In the genomic region with DNA sequence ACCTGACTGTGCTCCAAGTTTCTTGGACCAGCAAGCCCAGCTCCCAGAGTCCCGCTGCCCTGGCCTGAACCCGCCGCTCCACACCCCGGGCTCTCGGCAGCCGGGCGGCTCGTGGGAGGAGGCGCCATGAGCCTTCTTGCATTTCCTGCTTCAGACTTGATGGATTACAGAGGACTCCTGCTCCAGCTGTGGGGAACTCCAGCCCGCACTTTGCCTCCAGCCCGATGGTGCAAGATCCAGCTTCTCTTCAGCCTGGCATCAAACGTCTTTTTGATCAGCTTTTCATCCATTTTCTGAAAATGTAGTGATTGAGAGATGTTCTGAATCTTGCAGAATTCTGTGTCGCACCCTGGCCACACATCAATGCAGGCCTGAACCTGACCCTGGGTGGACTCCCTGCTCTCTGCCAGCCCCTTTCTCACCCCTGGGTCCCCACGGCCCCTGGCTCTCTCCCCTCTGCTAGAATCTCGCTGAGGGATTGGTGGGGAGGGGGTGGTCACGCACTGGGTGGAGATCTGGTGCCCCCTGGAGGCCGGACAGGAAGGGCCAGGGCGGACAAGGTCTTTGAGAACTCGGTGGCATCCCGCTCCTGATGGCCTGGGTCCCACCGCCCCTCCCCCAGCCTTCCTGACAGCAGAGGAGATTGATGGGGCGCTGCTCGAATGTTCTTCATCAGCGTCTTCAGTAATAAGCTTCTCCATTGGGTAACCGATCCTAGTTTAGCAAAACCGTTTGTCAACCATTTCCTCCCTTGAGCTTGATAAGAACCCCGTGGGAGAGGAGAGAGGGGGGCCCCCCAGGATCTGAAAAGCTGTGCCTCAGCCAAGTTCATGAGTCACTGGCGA, we compare ENCODE assay signal across 9 cellular contexts. TPM values are rescaled to one million over a fixed set of nuclear protein-coding genes. Genes with fewer than 3 reads are reported as not detected.
DNase-seq lines count a peak whose midpoint lies in the region; ATAC-seq, FAIRE-seq and TF ChIP-seq lines count a peak whose summit lies in the region.
"Had no signal": no experiment of that assay in that cellular context is flagged by ENCODE, and none has a peak within 500 bp of the region (broad histone marks: within the 10 kb centered on the region; RNA-seq: fewer than 3 reads in every experiment).

No MANE protein-coding gene starts in this region.

- DNase-seq in NCI-H1417 (lab: John Stamatoyannopoulos, UW): peak; percentile 72 to 93 (median 86)
- no peak for DNase-seq in NCI-H1417 treated with DMSO at 0.1 percent for 48 hours (lab: John Stamatoyannopoulos, UW)
- peak; percentile 80 for DNase-seq in NCI-H2171 (lab: John Stamatoyannopoulos, UW)
- DNase-seq in bronchial epithelial cell (ENCODE audit: low read depth): peak; percentile 80
- DNase-seq in immature natural killer cell: peak; percentile 70 to 73 (median 73)
- DNase-seq in small intestine: peak; percentile 90

- no peaks in the 10 kb centered on the region for H3K9me3 Mint-ChIP-seq in immature natural killer cell

- H3K4me1 Mint-ChIP-seq in immature natural killer cell: peaks cover 15 to 22% of the 10 kb centered on the region in 2 donors

- peaks cover 0 to 7% of the 10 kb centered on the region in 2 donors for H3K4me1 ChIP-seq in small intestine (ENCODE audit: control insufficient read depth in 2 of 2, insufficient read depth in 1 of 2, low read depth in 1 of 2, low read length in 1 of 2)

- no peak for ATAC-seq in HG03045 (IDR thresholded peaks at IDR 0.05; ENCODE audit: unreplicated experiment)

- TF ChIP-seq CTCF in WI38 (IDR thresholded peaks at IDR 0.05; ENCODE audit: low read depth, low read length) (peak; percentile 59), bronchial epithelial cell (IDR thresholded peaks at IDR 0.05; ENCODE audit: insufficient read depth, low read length, severe bottlenecking) (peak; percentile 43)

- WGBS in small intestine, 3 donors: 1 to 2% (median 1%) methylated on average over 26 to 28 of the region's 28 CpGs

- no peaks in the 10 kb centered on the region for H3K9me3 ChIP-seq in small intestine (ENCODE audit: control insufficient read depth, low read depth)

- H3K4me3 Mint-ChIP-seq in immature natural killer cell: peak overlapping the region; percentile 74 to 86 (median 80)

- H3K36me3 ChIP-seq in bronchial epithelial cell (ENCODE audit: control insufficient read depth, insufficient read depth, low read length): no peaks in the 10 kb centered on the region
- H3K36me3 ChIP-seq in small intestine (ENCODE audit: control insufficient read depth in 2 of 2, insufficient read depth in 2 of 2, low read length in 2 of 2): no peaks in the 10 kb centered on the region

- H3K27ac Mint-ChIP-seq in immature natural killer cell: peak overlapping the region; percentile 57 to 84 (median 76)

- H3K36me3 Mint-ChIP-seq in immature natural killer cell: no peaks in the 10 kb centered on the region

- H3K27me3 ChIP-seq in bronchial epithelial cell (ENCODE audit: control insufficient read depth, insufficient read depth, low read length) (no peaks in the 10 kb centered on the region), small intestine (ENCODE audit: control insufficient read depth in 2 of 2, insufficient read depth in 2 of 2, low read length in 2 of 2) (no peaks in the 10 kb centered on the region)

- peaks cover 0 to 7% (median 2%) of the 10 kb centered on the region in 3 donors for H3K27me3 Mint-ChIP-seq in immature natural killer cell (ENCODE audit: low read depth in 3 of 3)

- H3K27ac ChIP-seq in small intestine (ENCODE audit: low read depth in 1 of 2, low read length in 1 of 2): peak overlapping the region; percentile 5 to 77

- H3K4me3 ChIP-seq in WI38 (ENCODE audit: low read depth, low read length) (peak overlapping the region; percentile 35), bronchial epithelial cell (ENCODE audit: low read depth, low read length) (no peak overlapping the region), small intestine (ENCODE audit: low read depth in 1 of 2, low read length in 2 of 2) (peak overlapping the region in 1 of 2 donors; percentile 36)

- FAIRE-seq in bronchial epithelial cell (lab: Jason Lieb, UNC) (peak; percentile 97), small intestine (lab: Jason Lieb, UNC) (no peak)
- FAIRE-seq: A204.1 had no signal

RNA-seq across cellular contexts. Expression of gene NFAM1, which starts 12.1 kb away (rescaled TPM):
- total RNA-seq in bronchial epithelial cell: not detected in 2 replicates
- under 1 TPM in 2 of 3 donors, not detected in 1; 0.13 to 0.30 TPM for polyA plus RNA-seq in immature natural killer cell
- polyA plus RNA-seq in small intestine: 1 to 10 TPM in 1 of 3 donors, under 1 TPM in 2; 0.22 to 1.9 (median 0.27) TPM
